11 cellular contexts compared by ENCODE assay signal in genomic region chr6:31946370-31946885, GRCh38. TPM values are rescaled to one million over a fixed set of nuclear protein-coding genes. Genes with fewer than 3 reads are reported as not detected.
DNase-seq lines count a peak whose midpoint lies in the region; ATAC-seq and TF ChIP-seq lines count a peak whose summit lies in the region.
"Had no signal": no experiment of that assay in that cellular context is flagged by ENCODE, and none has a peak within 500 bp of the region (broad histone marks: within the 10 kb centered on the region; RNA-seq: fewer than 3 reads in every experiment).

No MANE protein-coding gene starts in this region.

- TF ChIP-seq POLR2A in heart left ventricle (IDR thresholded peaks at IDR 0.05) (no peak), prostate gland (IDR thresholded peaks at IDR 0.05) (no peak), erythroblast (IDR thresholded peaks at IDR 0.05; ENCODE audit: low read length) (no peak)

- no peak overlapping the region for H3K4me2 ChIP-seq in mesendoderm (ENCODE audit: low read length)

- no peak overlapping the region for H3K4ac ChIP-seq in mesendoderm (ENCODE audit: low read depth, low read length)

- H2BK15ac ChIP-seq in mesendoderm (replicated peaks; ENCODE audit: low read depth), result no peak overlapping the region

- H3K27me3 ChIP-seq in heart left ventricle (peaks cover 0 to 11% (median 0%) of the 10 kb centered on the region in 9 donors), left ventricle myocardium inferior (ENCODE audit: low read depth) (peaks cover 35% of the 10 kb centered on the region), prostate gland (replicated peaks; ENCODE audit: insufficient read depth) (no peaks in the 10 kb centered on the region), aorta (ENCODE audit: control insufficient read depth in 1 of 2, insufficient read depth in 2 of 2, low read length in 1 of 2) (no peaks in the 10 kb centered on the region), mesendoderm (ENCODE audit: insufficient read depth, low read length, poor library complexity) (no peaks in the 10 kb centered on the region)

- intact Hi-C loops in heart left ventricle (cut with DNase I) (loop anchor here in 1 of 10 donors (5.0 kb wide), 1 partner anchor 39 kb away; no protein-coding TSS in a partner anchor), left ventricle myocardium superior (cut with micrococcal nuclease) (no loop called here), left ventricle myocardium inferior (cut with micrococcal nuclease) (no loop called here), prostate gland (cut with DNase I) (loop anchor here (5.0 kb wide), 1 partner anchor 264 kb away; the partner anchor contains the start of gene LY6G5C), aorta (cut with DNase I) (loop anchor here in 1 of 2 donors (5.0 kb wide), 1 partner anchor 44 kb away; the partner anchor contains the start of gene ZBTB12)

- no peak overlapping the region for H3K9ac ChIP-seq in mesendoderm (ENCODE audit: low read length)

- no peak overlapping the region for H2BK120ac ChIP-seq in mesendoderm (ENCODE audit: low read depth, low read length)

- no peak overlapping the region for H2AK5ac ChIP-seq in mesendoderm (ENCODE audit: low read length)

- H2BK5ac ChIP-seq in mesendoderm (ENCODE audit: low read length), result no peak overlapping the region

- H3K4me1 ChIP-seq in heart left ventricle (peaks cover 0 to 17% (median 0%) of the 10 kb centered on the region in 12 donors), left ventricle myocardium inferior (peaks cover 13% of the 10 kb centered on the region), prostate gland (replicated peaks) (peaks cover 13% of the 10 kb centered on the region), aorta (ENCODE audit: control insufficient read depth in 1 of 2, insufficient read depth in 2 of 2, low read length in 2 of 2) (no peaks in the 10 kb centered on the region), mesendoderm (ENCODE audit: control insufficient read depth, low read depth, low read length) (no peaks in the 10 kb centered on the region)

- TF ChIP-seq CTCF in heart left ventricle (IDR thresholded peaks at IDR 0.05) (no peak), left ventricle myocardium inferior (IDR thresholded peaks at IDR 0.05; ENCODE audit: borderline replicate concordance) (no peak), prostate gland (IDR thresholded peaks at IDR 0.05) (no peak)

- H3K18ac ChIP-seq in mesendoderm (ENCODE audit: low read length), result no peak overlapping the region

- H3K36me3 ChIP-seq in heart left ventricle (peaks cover 0 to 11% (median 2%) of the 10 kb centered on the region in 9 donors), left ventricle myocardium inferior (peaks cover under 1% of the 10 kb centered on the region), prostate gland (no peaks in the 10 kb centered on the region), aorta (ENCODE audit: control insufficient read depth in 1 of 2, insufficient read depth in 2 of 2, low read length in 1 of 2) (no peaks in the 10 kb centered on the region), mesendoderm (ENCODE audit: control insufficient read depth, insufficient read depth, low read length) (no peaks in the 10 kb centered on the region)

- 74 to 81% (median 77%) methylated on average over 11 of the region's 11 CpGs for WGBS in heart left ventricle, 4 donors
- WGBS in prostate gland, result 81% methylated on average over 11 of the region's 11 CpGs
- 80 to 81% methylated on average over 11 of the region's 11 CpGs for WGBS in aorta, 2 donors
- no CpG with 5 or more reads among the region's 11 CpGs for WGBS in mesendoderm (ENCODE audit: extremely low coverage, insufficient coverage, low lambda C conversion rate)

- H3K79me2 ChIP-seq in mesendoderm (ENCODE audit: control insufficient read depth, insufficient read depth, low read length), result no peaks in the 10 kb centered on the region

- H3K27ac ChIP-seq in heart left ventricle, result peak overlapping the region in 9 of 12 donors; percentile 54 to 86 (median 75)
- H3K27ac ChIP-seq in left ventricle myocardium inferior (replicated peaks), result peak overlapping the region; percentile 77
- peak overlapping the region; percentile 84 to 85 for H3K27ac ChIP-seq in prostate gland
- peak overlapping the region; percentile 36 to 85 for H3K27ac ChIP-seq in aorta (ENCODE audit: low read depth in 1 of 2, low read length in 2 of 2)
- no peak overlapping the region for H3K27ac ChIP-seq in mesendoderm (ENCODE audit: low read depth, low read length)

- DNase-seq in heart left ventricle, result no peak
- no peak for DNase-seq in left ventricle myocardium superior
- no peak for DNase-seq in left ventricle myocardium inferior
- no peak for DNase-seq in prostate gland (ENCODE audit: low spot score)
- peak in 1 of 2 donors; percentile 48 for DNase-seq in aorta
- no peak for DNase-seq in mesendoderm
- no peak for DNase-seq in erythroblast (lab: John Stamatoyannopoulos, UW)
- DNase-seq in NCI-H345 treated with DMSO at 0.1 percent for 48 hours (lab: John Stamatoyannopoulos, UW; ENCODE audit: unreplicated experiment), result no peak
- DNase-seq: activated CD8-positive, alpha-beta memory T cell treated with anti-CD3 and anti-CD28 coated beads for 24 hours; effector memory CD4-positive, alpha-beta T cell; T1000 had no signal

- no peak overlapping the region for H3K23ac ChIP-seq in mesendoderm (ENCODE audit: low read length)

- H3K9me3 ChIP-seq in heart left ventricle, result no peaks in the 10 kb centered on the region
- no peaks in the 10 kb centered on the region for H3K9me3 ChIP-seq in left ventricle myocardium inferior (replicated peaks)
- no peaks in the 10 kb centered on the region for H3K9me3 ChIP-seq in prostate gland
- H3K9me3 ChIP-seq in aorta (ENCODE audit: control insufficient read depth, low read length), result no peaks in the 10 kb centered on the region

- ATAC-seq in heart left ventricle, result no peak
- no peak for ATAC-seq in left ventricle myocardium superior
- no peak for ATAC-seq in aorta (ENCODE audit: low FRiP score)

- no peak overlapping the region for H4K8ac ChIP-seq in mesendoderm (ENCODE audit: low read depth, low read length)

- H3K4me3 ChIP-seq in heart left ventricle (peak overlapping the region in 7 of 12 donors; percentile 27 to 50 (median 35)), left ventricle myocardium inferior (peak overlapping the region; percentile 39), prostate gland (no peak overlapping the region), aorta (ENCODE audit: low read length in 2 of 2) (no peak overlapping the region), mesendoderm (ENCODE audit: low read length) (no peak overlapping the region)

- H3K79me1 ChIP-seq in mesendoderm (ENCODE audit: low read length), result no peaks in the 10 kb centered on the region

- no peak overlapping the region for H4K5ac ChIP-seq in mesendoderm (ENCODE audit: low read length)

- H3K56ac ChIP-seq in mesendoderm (ENCODE audit: low read length), result no peak overlapping the region

RNA-seq across cellular contexts. Expression of gene CFB, which starts 0.5 kb away (rescaled TPM):
- 100 to 1,000 TPM in 1 of 9 donors, 10 to 100 TPM in 1, 1 to 10 TPM in 7; 3.0 to 151 (median 5.3) TPM for total RNA-seq in heart left ventricle
- 1 to 10 TPM; 3.7 to 5.4 TPM for polyA plus RNA-seq in heart left ventricle
- total RNA-seq in left ventricle myocardium superior, result 39.6 TPM
- total RNA-seq in left ventricle myocardium inferior, result 3.7 TPM
- total RNA-seq in prostate gland, result 10 to 100 TPM; 32.1 to 48.6 TPM
- 100 to 1,000 TPM in 1 of 2 donors, 10 to 100 TPM in 1; 56.7 to 141 TPM for total RNA-seq in aorta
- polyA plus RNA-seq in aorta, result 10 to 100 TPM; 26.4 to 90.4 TPM
- polyA plus RNA-seq in mesendoderm (2013, experiment 1 of 2), result 0.04 TPM
- not detected for polyA plus RNA-seq in mesendoderm (2013, experiment 2 of 2)

RNA-seq across cellular contexts. Expression of gene NELFE, which starts 12.3 kb away (rescaled TPM):
- total RNA-seq in heart left ventricle (10 to 100 TPM; 37.2 to 82.0 (median 46.4) TPM), left ventricle myocardium superior (42.0 TPM), left ventricle myocardium inferior (39.3 TPM), prostate gland (10 to 100 TPM; 88.9 to 94.0 TPM), aorta (10 to 100 TPM; 42.2 to 55.5 TPM)
- polyA plus RNA-seq in heart left ventricle (10 to 100 TPM; 35.4 to 82.0 TPM), aorta (10 to 100 TPM; 61.9 to 71.5 TPM)
- polyA plus RNA-seq in mesendoderm (2013, experiment 1 of 2), result 61.2 TPM
- polyA plus RNA-seq in mesendoderm (2013, experiment 2 of 2), result 62.3 TPM

RNA-seq across cellular contexts. Expression of gene SKIC2, which starts 12.5 kb away (rescaled TPM):
- total RNA-seq in heart left ventricle (10 to 100 TPM; 24.5 to 51.8 (median 36.4) TPM), left ventricle myocardium superior (31.5 TPM), left ventricle myocardium inferior (32.9 TPM), prostate gland (10 to 100 TPM; 34.8 to 66.2 TPM), aorta (10 to 100 TPM; 53.8 to 90.3 TPM)
- polyA plus RNA-seq in heart left ventricle (10 to 100 TPM; 29.3 to 35.1 TPM), aorta (100 to 1,000 TPM in 1 of 2 donors, 10 to 100 TPM in 1; 26.7 to 188 TPM)
- polyA plus RNA-seq in mesendoderm (2013, experiment 1 of 2), result 19.4 TPM
- polyA plus RNA-seq in mesendoderm (2013, experiment 2 of 2), result 20.0 TPM

RNA-seq across cellular contexts. Expression of gene C2, which starts 18.9 kb away (rescaled TPM):
- total RNA-seq in heart left ventricle, result 100 to 1,000 TPM in 1 of 9 donors, 10 to 100 TPM in 1, 1 to 10 TPM in 6, under 1 TPM in 1; 0.69 to 103 (median 5.3) TPM
- polyA plus RNA-seq in heart left ventricle, result 1 to 10 TPM; 1.0 to 1.3 TPM
- 5.8 TPM for total RNA-seq in left ventricle myocardium superior
- 9.7 TPM for total RNA-seq in left ventricle myocardium inferior
- total RNA-seq in prostate gland, result 10 to 100 TPM in 1 of 2 donors, 1 to 10 TPM in 1; 7.9 to 16.0 TPM
- 10 to 100 TPM; 20.8 to 46.6 TPM for total RNA-seq in aorta
- polyA plus RNA-seq in aorta, result 10 to 100 TPM in 1 of 2 donors, 1 to 10 TPM in 1; 5.6 to 16.7 TPM
- polyA plus RNA-seq in mesendoderm (2013, experiment 1 of 2), result 0.21 TPM
- polyA plus RNA-seq in mesendoderm (2013, experiment 2 of 2), result 0.22 TPM

RNA-seq across cellular contexts. Expression of gene DXO, which starts 25.5 kb away (rescaled TPM):
- total RNA-seq in heart left ventricle, result 10 to 100 TPM in 8 of 9 donors, 1 to 10 TPM in 1; 9.4 to 17.8 (median 12.8) TPM
- 10 to 100 TPM; 11.3 to 14.3 TPM for polyA plus RNA-seq in heart left ventricle
- 11.5 TPM for total RNA-seq in left ventricle myocardium superior
- 11.2 TPM for total RNA-seq in left ventricle myocardium inferior
- 10 to 100 TPM; 21.9 to 36.0 TPM for total RNA-seq in prostate gland
- total RNA-seq in aorta, result 10 to 100 TPM; 20.2 to 20.5 TPM
- polyA plus RNA-seq in aorta, result 10 to 100 TPM in 1 of 2 donors, 1 to 10 TPM in 1; 5.1 to 41.7 TPM
- polyA plus RNA-seq in mesendoderm (2013, experiment 1 of 2), result 10.6 TPM
- polyA plus RNA-seq in mesendoderm (2013, experiment 2 of 2), result 11.7 TPM

Comparison
In these comparisons a context has a peak if more than half of its experiments do, and no peak if none do; other contexts are left out.
1. H3K4me3 ChIP-seq: peak in heart left ventricle (7 of 12) and left ventricle myocardium inferior (single experiment); none in prostate gland (0 of 2), aorta (0 of 2) and mesendoderm (single experiment).